9 cellular contexts compared by ENCODE assay signal in the genomic region with DNA sequence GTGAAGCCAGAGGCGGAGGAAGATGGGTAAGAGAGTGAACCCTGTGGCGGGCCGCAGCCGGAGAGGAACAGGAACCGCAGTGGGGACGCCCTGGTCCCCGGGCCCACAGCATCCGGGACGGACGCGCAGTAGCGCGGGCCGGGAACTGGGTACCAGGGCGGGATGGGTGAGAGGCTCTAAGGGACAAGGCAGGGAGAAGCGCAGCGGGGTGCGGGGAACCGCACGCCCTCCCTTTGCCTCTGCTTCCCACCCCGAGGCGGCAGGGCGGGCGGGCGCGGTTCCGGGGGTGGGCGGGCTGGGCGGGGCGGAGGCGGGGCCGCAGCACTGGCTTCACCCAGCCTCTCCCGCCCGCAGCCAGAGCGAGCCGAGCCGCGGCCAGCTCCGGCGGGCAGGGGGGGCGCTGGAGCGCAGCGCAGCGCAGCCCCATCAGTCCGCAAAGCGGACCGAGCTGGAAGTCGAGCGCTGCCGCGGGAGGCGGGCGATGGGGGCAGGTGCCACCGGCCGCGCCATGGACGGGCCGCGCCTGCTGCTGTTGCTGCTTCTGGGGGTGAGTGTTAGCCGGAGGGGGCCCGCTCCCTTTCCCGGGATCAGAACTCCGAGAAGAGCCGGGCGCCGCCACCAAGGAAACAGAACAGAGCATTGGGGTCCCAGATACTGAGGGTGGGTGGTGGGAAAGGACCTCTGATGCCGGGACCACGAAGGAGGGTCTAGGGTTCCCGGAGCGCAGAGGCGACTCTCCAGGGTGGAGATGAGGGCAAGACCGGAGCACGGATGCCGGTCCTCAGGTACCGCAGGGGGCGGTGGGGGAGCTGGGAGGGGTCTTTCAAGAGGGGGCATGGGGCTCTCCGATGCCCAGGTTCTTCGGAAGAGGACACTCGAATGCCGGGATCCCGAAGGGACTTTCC. TPM values are rescaled to one million over a fixed set of nuclear protein-coding genes. Genes with fewer than 3 reads are reported as not detected.
A peak's percentile ranks its signal among the peaks of the same experiment; 100 is the strongest.
DNase-seq lines count a peak whose midpoint lies in the region; ATAC-seq and TF ChIP-seq lines count a peak whose summit lies in the region.
"Had no signal": no experiment of that assay in that cellular context is flagged by ENCODE, and none has a peak within 500 bp of the region (broad histone marks: within the 10 kb centered on the region; RNA-seq: fewer than 3 reads in every experiment).

A gene with protein sequence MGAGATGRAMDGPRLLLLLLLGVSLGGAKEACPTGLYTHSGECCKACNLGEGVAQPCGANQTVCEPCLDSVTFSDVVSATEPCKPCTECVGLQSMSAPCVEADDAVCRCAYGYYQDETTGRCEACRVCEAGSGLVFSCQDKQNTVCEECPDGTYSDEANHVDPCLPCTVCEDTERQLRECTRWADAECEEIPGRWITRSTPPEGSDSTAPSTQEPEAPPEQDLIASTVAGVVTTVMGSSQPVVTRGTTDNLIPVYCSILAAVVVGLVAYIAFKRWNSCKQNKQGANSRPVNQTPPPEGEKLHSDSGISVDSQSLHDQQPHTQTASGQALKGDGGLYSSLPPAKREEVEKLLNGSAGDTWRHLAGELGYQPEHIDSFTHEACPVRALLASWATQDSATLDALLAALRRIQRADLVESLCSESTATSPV (plus strand): TSS at position 357 of the 905 bp plus-strand sequence. CDS start 125 bp downstream, at position 482.

- H3K4me2 ChIP-seq in Karpas-422 (ENCODE audit: low read depth, low read length, poor library complexity, severe bottlenecking) (peak within 1 kb of the TSS; percentile 72), smooth muscle cell (peak within 1 kb of the TSS; percentile 90)

- DNase-seq in DMS 273 (lab: John Stamatoyannopoulos, UW; ENCODE audit: unreplicated experiment) (peak; percentile 89), DMS 273 treated with DMSO at 0.1 percent for 48 hours (lab: John Stamatoyannopoulos, UW) (no peak), Karpas-422 (peak; percentile 79), T-helper 17 cell (peak; percentile 16 to 57 (median 53)), MCF 10A (ENCODE audit: unreplicated experiment) (no peak), inferior parietal cortex (ENCODE audit: extremely low spot score) (peak; percentile 36), smooth muscle cell (lab: John Stamatoyannopoulos, UW; ENCODE audit: unreplicated experiment) (peak; percentile 5), cortex of kidney (lab: John Stamatoyannopoulos, UW) (no peak)

- BruUV-seq in MCF 10A (replicated peaks; lab: Mats Ljungman, UMichigan), result no TSS peak

- ATAC-seq in T-helper 17 cell, result peak; percentile 57

- H3K27ac Mint-ChIP-seq in T-helper 17 cell (peak within 1 kb of the TSS; percentile 32), MCF 10A (ENCODE audit: low read depth, unreplicated experiment) (no peak within 1 kb of the TSS)

- H3F3A ChIP-seq in smooth muscle cell (ENCODE audit: low read depth), result peaks cover 9% of the 10 kb centered on the region

- H3K36me3 Mint-ChIP-seq in T-helper 17 cell (ENCODE audit: low read depth), result peaks cover 5% of the 10 kb centered on the region
- no peaks in the 10 kb centered on the region for H3K36me3 Mint-ChIP-seq in MCF 10A (ENCODE audit: insufficient read depth, unreplicated experiment)

- peaks cover 19% of the 10 kb centered on the region for H3K4me1 ChIP-seq in Karpas-422 (ENCODE audit: low read length)
- peaks cover 23% of the 10 kb centered on the region for H3K4me1 ChIP-seq in smooth muscle cell (ENCODE audit: low read depth)

- H2AFZ ChIP-seq in Karpas-422 (ENCODE audit: low read length) (peak within 1 kb of the TSS; percentile 82; the same call in 1 of the 2 replicates), smooth muscle cell (ENCODE audit: low read depth) (no peak within 1 kb of the TSS)

- POLR2A ChIA-PET in MCF 10A (lab: Yijun Ruan, JAX), result interaction anchor here (0.7 to 1.3 kb wide), 3 partner anchors 14 to 61 kb away, joined by 3 to 5 read pairs (median 3); no protein-coding TSS in a partner anchor

- no peaks in the 10 kb centered on the region for H3K9me2 ChIP-seq in Karpas-422 (replicated peaks; ENCODE audit: insufficient read depth, low read length)

- H3K4me3 ChIP-seq in Karpas-422 (ENCODE audit: low read length), result peak within 1 kb of the TSS; percentile 68
- peak within 1 kb of the TSS; percentile 45 for H3K4me3 ChIP-seq in smooth muscle cell

- H3K27me3 Mint-ChIP-seq in T-helper 17 cell, result peaks cover 41% of the 10 kb centered on the region
- peaks cover 78% of the 10 kb centered on the region for H3K27me3 Mint-ChIP-seq in MCF 10A (ENCODE audit: insufficient read depth, unreplicated experiment)

- peaks cover 29% of the 10 kb centered on the region for H3K4me1 Mint-ChIP-seq in T-helper 17 cell
- peaks cover 14% of the 10 kb centered on the region for H3K4me1 Mint-ChIP-seq in MCF 10A (ENCODE audit: insufficient read depth, unreplicated experiment)

- H3K36me3 ChIP-seq in Karpas-422 (ENCODE audit: insufficient read depth, low read length), result no peaks in the 10 kb centered on the region
- H3K36me3 ChIP-seq in smooth muscle cell (ENCODE audit: low read depth), result no peaks in the 10 kb centered on the region
- H3K36me3 ChIP-seq: neutrophil had no signal

- no peak for TF ChIP-seq CTCF in MCF 10A (IDR thresholded peaks at IDR 0.05; ENCODE audit: unreplicated experiment)
- no peak for TF ChIP-seq CTCF in smooth muscle cell (IDR thresholded peaks at IDR 0.05; ENCODE audit: borderline replicate concordance, insufficient read depth, poor library complexity, severe bottlenecking)

- CTCF ChIA-PET in MCF 10A (lab: Yijun Ruan, JAX), result interaction anchor here (0.6 to 5.5 kb wide), 7 partner anchors 11 to 364 kb away, joined by 3 to 58 read pairs (median 5); no protein-coding TSS in a partner anchor

- 2% methylated on average over 48 of the region's 81 CpGs for WGBS in smooth muscle cell (ENCODE audit: low lambda C conversion rate)

- H3K27ac ChIP-seq in Karpas-422 (ENCODE audit: low read length), result no peak within 1 kb of the TSS
- no peak within 1 kb of the TSS for H3K27ac ChIP-seq in smooth muscle cell (ENCODE audit: low read depth)
- H3K27ac ChIP-seq: neutrophil had no signal

- H3K27me3 ChIP-seq in Karpas-422 (ENCODE audit: low read length) (no peaks in the 10 kb centered on the region), smooth muscle cell (ENCODE audit: low read depth) (peaks cover 33% of the 10 kb centered on the region)

- H3K9ac ChIP-seq in Karpas-422 (ENCODE audit: low read length) (peak within 1 kb of the TSS; percentile 65), smooth muscle cell (ENCODE audit: low read depth) (no peak within 1 kb of the TSS)

- intact Hi-C loops in MCF 10A (cut with micrococcal nuclease), result no loop called here

- no peaks in the 10 kb centered on the region for H4K20me1 ChIP-seq in Karpas-422 (ENCODE audit: insufficient read depth, low read depth, low read length)
- no peaks in the 10 kb centered on the region for H4K20me1 ChIP-seq in smooth muscle cell (ENCODE audit: low read depth)

- no peaks in the 10 kb centered on the region for H3K79me2 ChIP-seq in Karpas-422 (ENCODE audit: low read length)
- no peaks in the 10 kb centered on the region for H3K79me2 ChIP-seq in smooth muscle cell (ENCODE audit: low read depth)

- H3K4me3 Mint-ChIP-seq in T-helper 17 cell, result peak within 1 kb of the TSS; percentile 90
- H3K4me3 Mint-ChIP-seq in MCF 10A (ENCODE audit: unreplicated experiment), result peak within 1 kb of the TSS; percentile 58

- no peaks in the 10 kb centered on the region for H3K9me3 Mint-ChIP-seq in MCF 10A (ENCODE audit: unreplicated experiment)

- H3K9me3 ChIP-seq in Karpas-422 (ENCODE audit: low read length), result no peaks in the 10 kb centered on the region
- no peaks in the 10 kb centered on the region for H3K9me3 ChIP-seq in T-helper 17 cell (ENCODE audit: control insufficient read depth, low read length, poor library complexity, severe bottlenecking)
- H3K9me3 ChIP-seq in smooth muscle cell (replicated peaks; ENCODE audit: low read depth), result no peaks in the 10 kb centered on the region
- H3K9me3 ChIP-seq: neutrophil had no signal

RNA-seq across cellular contexts. Expression of the gene that starts here (rescaled TPM):
- 0.07 TPM in 1 of 2 replicates, not detected in the other for total RNA-seq in Karpas-422 (2014; rRNA removed; shearing (Covaris generic); ENCODE audit: low replicate concordance)
- total RNA-seq in T-helper 17 cell (under 1 TPM; 0.25 to 0.52 TPM), MCF 10A (2022) (0.22 and 0.26 TPM in 2 replicates), smooth muscle cell (1.3 and 2.4 TPM in 2 replicates)
- polyA plus RNA-seq in smooth muscle cell, result 2.3 and 2.5 TPM in 2 replicates

Comparison
In these comparisons a context has a peak if more than half of its experiments do, and no peak if none do; other contexts are left out.
1. DNase-seq: peak in DMS 273 (single experiment), inferior parietal cortex (single experiment) and smooth muscle cell (single experiment); none in DMS 273 treated with DMSO at 0.1 percent for 48 hours (single experiment), MCF 10A (single experiment) and cortex of kidney (single experiment).
2. Peak in DNase-seq, H3K4me3 ChIP-seq, H3K9ac ChIP-seq and H3K4me2 ChIP-seq in Karpas-422; RNA of the gene not detected or under 1 TPM.
3. Peak in DNase-seq and ATAC-seq in T-helper 17 cell; RNA of the gene not detected or under 1 TPM.